ENCODE assay signal across 8 cellular contexts in genomic region chr2:61177727-61178549, GRCh38. TPM values are rescaled to one million over a fixed set of nuclear protein-coding genes. Genes with fewer than 3 reads are reported as not detected.
DNase-seq lines count a peak whose midpoint lies in the region; ATAC-seq, FAIRE-seq and TF ChIP-seq lines count a peak whose summit lies in the region.

No MANE protein-coding gene starts in this region.

- H3K79me2 ChIP-seq in H1 (ENCODE audit: control insufficient read depth in 1 of 2, insufficient read depth in 2 of 2, low read length in 2 of 2): peaks cover 3 to 7% of the 10 kb centered on the region in 2 experiments; a peak in 1 of 4 replicates

- FAIRE-seq in H1 (lab: Jason Lieb, UNC): no peak

- H4K5ac ChIP-seq in IMR-90 (ENCODE audit: low read depth, low read length) (peak overlapping the region; percentile 82), H1 (ENCODE audit: insufficient read length, low read depth, low read length) (no peak overlapping the region)

- H3K4ac ChIP-seq in IMR-90 (ENCODE audit: low read depth, low read length) (peak overlapping the region; percentile 93), H1 (replicated peaks; ENCODE audit: insufficient read length, low read depth, low read length) (no peak overlapping the region)

- H3K18ac ChIP-seq in IMR-90 (ENCODE audit: low read depth, low read length) (peak overlapping the region; percentile 74), H1 (ENCODE audit: extremely low read depth, low read length) (peak overlapping the region; percentile 4; the same call in 1 of the 2 replicates)

- CTCF ChIA-PET in IMR-90 (lab: Yijun Ruan, JAX) (no interaction called here), H1 (lab: Charles Lee; ENCODE audit: partially characterized antibody) (interaction anchor here (0.6 to 1.5 kb wide), 2 partner anchors 11 to 23 kb away, joined by 3 to 4 read pairs; no protein-coding TSS in a partner anchor)

- TSS peak; percentile 82 for BruUV-seq in IMR-90 (replicated peaks; lab: Mats Ljungman, UMichigan)

- H2BK5ac ChIP-seq in IMR-90 (ENCODE audit: low read depth, low read length, poor library complexity, severe bottlenecking) (peak overlapping the region; percentile 95), H1 (ENCODE audit: low read depth, low read length) (peak overlapping the region; percentile 0; the same call in 1 of the 2 replicates)

- peaks cover 28 to 52% of the 10 kb centered on the region in 2 experiments; a peak in 3 of 4 replicates for H3K79me1 ChIP-seq in IMR-90 (ENCODE audit: low read depth in 1 of 2, low read length in 2 of 2)
- peaks cover 7% of the 10 kb centered on the region; the same call in 1 of the 2 replicates for H3K79me1 ChIP-seq in H1 (ENCODE audit: low read depth, low read length)

- H3K9ac ChIP-seq in IMR-90 (ENCODE audit: low read depth, low read length) (peak overlapping the region; percentile 96), H1 (replicated peaks in 1 of 4; ENCODE audit: extremely low read depth in 1 of 4, low read depth in 3 of 4, low read length in 3 of 4) (peak overlapping the region; percentile 79 to 89 (median 86)), mucosa of stomach (ENCODE audit: low read length) (peak overlapping the region; percentile 97), stomach smooth muscle (ENCODE audit: low read length in 2 of 2) (peak overlapping the region; percentile 87 to 92)

- no peak overlapping the region for H2BK20ac ChIP-seq in IMR-90 (ENCODE audit: low read depth, low read length)
- no peak overlapping the region for H2BK20ac ChIP-seq in H1 (ENCODE audit: low read length)

- peaks cover 0 to 65% (median 47%) of the 10 kb centered on the region in 4 donors for H3K4me1 Mint-ChIP-seq in CD4-positive, CD25-positive, alpha-beta regulatory T cell

- peak overlapping the region; percentile 95 for H2AK9ac ChIP-seq in IMR-90 (replicated peaks; ENCODE audit: low read depth, low read length, poor library complexity)

- peak overlapping the region; percentile 75 for H3K23ac ChIP-seq in IMR-90 (ENCODE audit: low read depth, low read length)
- H3K23ac ChIP-seq in H1 (ENCODE audit: insufficient read length): no peak overlapping the region

- peaks cover 56% of the 10 kb centered on the region for H3K4me1 ChIP-seq in CD4-positive, CD25-positive, alpha-beta regulatory T cell (ENCODE audit: control insufficient read depth, insufficient read depth, low read length, poor library complexity, severe bottlenecking)
- H3K4me1 ChIP-seq in IMR-90 (ENCODE audit: control insufficient read depth, insufficient read depth, low read length): peaks cover 28% of the 10 kb centered on the region
- H3K4me1 ChIP-seq in H1 (replicated peaks in 1 of 4; ENCODE audit: control insufficient read depth in 3 of 4, insufficient read depth in 4 of 4, low read length in 3 of 4): peaks cover 5 to 11% (median 7%) of the 10 kb centered on the region in 4 experiments; a peak in 6 of 7 replicates
- H3K4me1 ChIP-seq in mucosa of stomach (ENCODE audit: control insufficient read depth, insufficient read depth, low read length): peaks cover 39% of the 10 kb centered on the region
- peaks cover 42% of the 10 kb centered on the region for H3K4me1 ChIP-seq in stomach smooth muscle (ENCODE audit: control insufficient read depth, insufficient read depth, low read length)

- TF ChIP-seq CTCF in IMR-90 (conservative IDR thresholded peaks at IDR 0.05; ENCODE audit: low read depth, low read length) (no peak), H1 (IDR thresholded peaks at IDR 0.05; ENCODE audit: control extremely low read depth in 1 of 3, insufficient read depth in 1 of 3, low read depth in 1 of 3, low read length in 3 of 3) (no peak)

- peak; percentile 20 to 66 (median 45) for DNase-seq in CD4-positive, CD25-positive, alpha-beta regulatory T cell
- DNase-seq in IMR-90 (peak; percentile 10), H1 (ENCODE audit: low read depth in 1 of 2, low spot score in 2 of 2) (peak in 1 of 2 experiments; percentile 64), NCI-H226 (no peak)
- DNase-seq in activated CD4-positive, alpha-beta T cell treated with anti-CD3 and anti-CD28 coated beads, Interleukin-2, amount 50 U/mL, for 24 hours (ENCODE audit: low read depth in 1 of 2, low spot score in 1 of 2): peak; percentile 18 to 27

- H3K9me3 Mint-ChIP-seq in CD4-positive, CD25-positive, alpha-beta regulatory T cell: no peaks in the 10 kb centered on the region

- H4K91ac ChIP-seq in IMR-90 (ENCODE audit: insufficient read depth, low read depth, low read length) (peak overlapping the region; percentile 88), H1 (replicated peaks; ENCODE audit: insufficient read length, low read length) (no peak overlapping the region)

- WGBS in IMR-90 (ENCODE audit: extremely low coverage in 2 of 2, insufficient read length in 1 of 2), 2 experiments: 37% methylated on average over 12 of the region's 45 CpGs; no CpG with 5 or more reads in 1 of the 2 experiments
- 44% methylated on average over 40 of the region's 45 CpGs; no CpG with 5 or more reads in 1 of the 2 experiments for WGBS in H1 (ENCODE audit: extremely low coverage in 1 of 2, insufficient coverage in 1 of 2, insufficient read length in 1 of 2, insufficient replicate concordance in 2 of 2, low coverage in 1 of 2, low lambda C conversion rate in 2 of 2, missing lambda C conversion rate in 1 of 2), 2 experiments

- no peak overlapping the region for H2BK12ac ChIP-seq in H1 (ENCODE audit: low read depth, low read length)

- H3K27ac ChIP-seq in CD4-positive, CD25-positive, alpha-beta regulatory T cell (ENCODE audit: insufficient read depth, low read length, poor library complexity, severe bottlenecking): peak overlapping the region; percentile 95
- H3K27ac ChIP-seq in IMR-90 (ENCODE audit: insufficient read depth, low read length) (peak overlapping the region; percentile 99), H1 (ENCODE audit: low read depth, low read length) (peak overlapping the region; percentile 89; the same call in 1 of the 2 replicates), stomach smooth muscle (ENCODE audit: low read length) (peak overlapping the region; percentile 94)

- H3K56ac ChIP-seq in IMR-90 (ENCODE audit: extremely low read depth, insufficient read depth, low read length) (peak overlapping the region; percentile 48), H1 (replicated peaks; ENCODE audit: insufficient read length, low read depth, low read length) (no peak overlapping the region)

- peaks cover 28% of the 10 kb centered on the region for H3K36me3 Mint-ChIP-seq in CD4-positive, CD25-positive, alpha-beta regulatory T cell

- H3K4me2 ChIP-seq in IMR-90 (ENCODE audit: low read depth, low read length): peak overlapping the region; percentile 96
- peak overlapping the region; percentile 63 to 80 for H3K4me2 ChIP-seq in H1 (ENCODE audit: insufficient read depth in 1 of 2, low read depth in 2 of 2, low read length in 2 of 2)

- H2AFZ ChIP-seq in IMR-90 (replicated peaks; ENCODE audit: low read length, poor library complexity) (peak overlapping the region; percentile 93), H1 (ENCODE audit: low read length) (0 out of 2 replicates have a peak overlapping the region, but pooled peaks have one; percentile 9)

- ATAC-seq in CD4-positive, CD25-positive, alpha-beta regulatory T cell (ENCODE audit: low read depth in 2 of 2): peak in 1 of 2 donors; percentile 17
- ATAC-seq in GM19455 (IDR thresholded peaks at IDR 0.05; ENCODE audit: unreplicated experiment) (peak; percentile 34), IMR-90 (ENCODE audit: low read depth) (peak; percentile 1)

- intact Hi-C loops in IMR-90 (cut with micrococcal nuclease): no loop called here

- TF ChIP-seq RAD21 in IMR-90 (IDR thresholded peaks at IDR 0.05; ENCODE audit: low read length) (no peak), H1 (IDR thresholded peaks at IDR 0.05 in 1 of 2, conservative IDR thresholded peaks at IDR 0.05 in 1 of 2; ENCODE audit: low read depth in 2 of 2, low read length in 2 of 2) (no peak)

- peaks cover 25% of the 10 kb centered on the region for H3K36me3 ChIP-seq in CD4-positive, CD25-positive, alpha-beta regulatory T cell (ENCODE audit: control insufficient read depth, insufficient read depth, low read length)
- H3K36me3 ChIP-seq in IMR-90 (ENCODE audit: control insufficient read depth, insufficient read depth, low read length) (peaks cover 27% of the 10 kb centered on the region), H1 (ENCODE audit: control insufficient read depth in 2 of 4, insufficient read depth in 4 of 4, low read length in 3 of 4) (peaks cover 2 to 30% (median 10%) of the 10 kb centered on the region in 4 experiments; a peak in 4 of 8 replicates), mucosa of stomach (ENCODE audit: control insufficient read depth, insufficient read depth, low read length) (no peaks in the 10 kb centered on the region), stomach smooth muscle (ENCODE audit: control insufficient read depth in 2 of 2, insufficient read depth in 2 of 2, low read length in 2 of 2) (peaks cover 13% of the 10 kb centered on the region in 2 donors)

- H2BK15ac ChIP-seq in IMR-90 (ENCODE audit: low read depth, low read length) (no peak overlapping the region), H1 (ENCODE audit: low read length) (no peak overlapping the region)

- peaks cover 8% of the 10 kb centered on the region; the same call in 1 of the 2 replicates for H4K20me1 ChIP-seq in IMR-90 (ENCODE audit: insufficient read depth, low read length)
- peaks cover 2% of the 10 kb centered on the region in 2 experiments for H4K20me1 ChIP-seq in H1 (replicated peaks in 1 of 2; ENCODE audit: control insufficient read depth in 1 of 2, insufficient read depth in 2 of 2, low read length in 2 of 2)

- POLR2A ChIA-PET in IMR-90 (lab: Charles Lee; ENCODE audit: unreplicated experiment) (interaction anchor here (0.6 kb wide), 1 partner anchor 15 kb away, joined by 7 read pairs; no protein-coding TSS in a partner anchor), H1 (lab: Charles Lee; ENCODE audit: partially characterized antibody) (interaction anchor here (0.6 to 2.7 kb wide), 18 partner anchors 9 to 586 kb away, joined by 3 to 13 read pairs (median 4); partner anchors contain the start of genes PEX13 and PUS10)

- dilution Hi-C loops in IMR-90 (cut with HindIII; ENCODE audit: low sequenced_read_pairs, unreplicated experiment): no loop called here

- no peaks in the 10 kb centered on the region for H3K27me3 ChIP-seq in CD4-positive, CD25-positive, alpha-beta regulatory T cell (ENCODE audit: control insufficient read depth, insufficient read depth, low read length)
- H3K27me3 ChIP-seq in IMR-90 (ENCODE audit: control insufficient read depth, insufficient read depth, low read length): no peaks in the 10 kb centered on the region
- peaks cover 0 to 5% (median 2%) of the 10 kb centered on the region in 4 experiments; a peak in 6 of 7 replicates for H3K27me3 ChIP-seq in H1 (replicated peaks in 1 of 4; ENCODE audit: control insufficient read depth in 3 of 4, extremely low read depth in 1 of 4, insufficient read depth in 3 of 4, low read length in 3 of 4)
- no peaks in the 10 kb centered on the region for H3K27me3 ChIP-seq in mucosa of stomach (ENCODE audit: control insufficient read depth, insufficient read depth, low read length)
- H3K27me3 ChIP-seq in stomach smooth muscle (ENCODE audit: control insufficient read depth in 1 of 2, insufficient read depth in 2 of 2, low read length in 2 of 2): no peaks in the 10 kb centered on the region

- peak overlapping the region; percentile 76 to 98 for H4K8ac ChIP-seq in IMR-90 (ENCODE audit: low read depth in 2 of 2, low read length in 2 of 2)
- H4K8ac ChIP-seq in H1 (ENCODE audit: extremely low read depth, insufficient read depth, low read length): peak overlapping the region; percentile 84

- peaks cover 33% of the 10 kb centered on the region for H3K9me1 ChIP-seq in IMR-90 (ENCODE audit: insufficient read depth, low read length)

- peak overlapping the region; percentile 3; the same call in 1 of the 2 replicates for H2BK120ac ChIP-seq in IMR-90 (ENCODE audit: low read depth, low read length)
- no peak overlapping the region for H2BK120ac ChIP-seq in H1 (replicated peaks; ENCODE audit: low read depth, low read length)

- no peaks in the 10 kb centered on the region for H3K9me3 ChIP-seq in CD4-positive, CD25-positive, alpha-beta regulatory T cell (ENCODE audit: control insufficient read depth in 2 of 2, low read length in 2 of 2)
- H3K9me3 ChIP-seq in IMR-90 (ENCODE audit: control insufficient read depth, insufficient read depth, low read length): no peaks in the 10 kb centered on the region
- no peaks in the 10 kb centered on the region for H3K9me3 ChIP-seq in H1 (ENCODE audit: insufficient read depth in 2 of 2, low read depth in 1 of 2, low read length in 1 of 2)
- no peaks in the 10 kb centered on the region for H3K9me3 ChIP-seq in mucosa of stomach (ENCODE audit: control insufficient read depth, low read length)
- H3K9me3 ChIP-seq in stomach smooth muscle (ENCODE audit: control insufficient read depth in 2 of 2, low read length in 2 of 2): no peaks in the 10 kb centered on the region

- H2AK5ac ChIP-seq in IMR-90 (ENCODE audit: low read depth, low read length) (peak overlapping the region; percentile 54), H1 (ENCODE audit: low read depth, low read length) (no peak overlapping the region)

- H3K4me3 Mint-ChIP-seq in CD4-positive, CD25-positive, alpha-beta regulatory T cell: peak overlapping the region; percentile 89 to 94 (median 92)

- H3K27ac Mint-ChIP-seq in CD4-positive, CD25-positive, alpha-beta regulatory T cell: peak overlapping the region; percentile 94 to 98 (median 98)

- TF ChIP-seq EP300 in H1 (IDR thresholded peaks at IDR 0.05; ENCODE audit: borderline replicate concordance in 1 of 2, low read depth in 2 of 2, low read length in 2 of 2): no peak

- H3K14ac ChIP-seq in IMR-90 (replicated peaks; ENCODE audit: low read depth, low read length) (peak overlapping the region; percentile 94), H1 (ENCODE audit: insufficient read length) (no peak overlapping the region)

- in situ Hi-C loops in IMR-90 (cut with MboI; ENCODE audit: low sequenced_read_pairs): no loop called here

- peaks cover 5% of the 10 kb centered on the region for H3K27me3 Mint-ChIP-seq in CD4-positive, CD25-positive, alpha-beta regulatory T cell

- TF ChIP-seq POLR2A in IMR-90 (IDR thresholded peaks at IDR 0.05; ENCODE audit: low read depth, low read length) (no peak), H1 (IDR thresholded peaks at IDR 0.05; ENCODE audit: control extremely low read depth in 1 of 2, low read depth in 2 of 2, low read length in 2 of 2) (peak in 1 of 2 experiments; percentile 1; a peak in 1 of 3 replicates)

- peak overlapping the region; percentile 69 for H3K4me3 ChIP-seq in CD4-positive, CD25-positive, alpha-beta regulatory T cell (ENCODE audit: low read depth, low read length)
- H3K4me3 ChIP-seq in IMR-90 (ENCODE audit: insufficient read depth, low read depth, low read length) (peak overlapping the region; percentile 91), H1 (ENCODE audit: extremely low read depth in 1 of 4, insufficient read depth in 2 of 4, low read depth in 3 of 4, low read length in 4 of 4) (peak overlapping the region; percentile 51 to 95 (median 76)), mucosa of stomach (ENCODE audit: low read length) (peak overlapping the region; percentile 75), stomach smooth muscle (ENCODE audit: low read length in 2 of 2) (peak overlapping the region; percentile 68 to 92)

- peaks cover 10% of the 10 kb centered on the region for H3K23me2 ChIP-seq in H1 (ENCODE audit: low read depth, low read length)

RNA-seq across cellular contexts. Expression of gene C2orf74, which starts 15.9 kb away (rescaled TPM):
- total RNA-seq in CD4-positive, CD25-positive, alpha-beta regulatory T cell: 7.6 TPM
- polyA plus RNA-seq in CD4-positive, CD25-positive, alpha-beta regulatory T cell: 10 to 100 TPM; 35.1 to 49.8 (median 44.8) TPM
- total RNA-seq in IMR-90 (2012; rRNA removed): 8.4 and 10.3 TPM in 2 replicates
- 15.8 and 21.9 TPM in 2 replicates for polyA plus RNA-seq in IMR-90 (2012; rRNA removed)
- 6.4 and 7.5 TPM in 2 replicates for polyA plus RNA-seq in IMR-90 (2012; cell fraction: cytosol; rRNA removed)
- 1.9 and 4.9 TPM in 2 replicates for polyA plus RNA-seq in IMR-90 (2012; cell fraction: nucleus; rRNA removed; ENCODE audit: low replicate concordance)
- 9.0 and 9.3 TPM in 2 replicates for total RNA-seq in H1 (2021; fragmentation: NEBNext Ultra II Directional; extraction: Animal tissue kit (Norgen Biotek cat#: 25700))
- 1.7 and 2.6 TPM in 2 replicates for polyA plus RNA-seq in H1 (2011; rRNA removed)
- 9.0 TPM for polyA plus RNA-seq in H1 (2011; cell fraction: cytosol; rRNA removed)
- polyA plus RNA-seq in H1 (2011; cell fraction: nucleus; rRNA removed): 1.1 TPM
- 7.9 to 14.7 TPM (median 8.5 TPM) in 4 replicates for polyA plus RNA-seq in H1 (2012, experiment 1 of 2)
- 0.52 TPM for polyA plus RNA-seq in H1 (2012, experiment 2 of 2)
- 11.9 TPM for polyA plus RNA-seq in H1 (2013, experiment 1 of 2)
- polyA plus RNA-seq in H1 (2013, experiment 2 of 2): 13.1 TPM
- 0.68 and 0.82 TPM in 2 replicates for polyA minus RNA-seq in H1 (2011; rRNA and poly(A)+ RNA removed)
- polyA minus RNA-seq in H1 (2011; cell fraction: cytosol; rRNA and poly(A)+ RNA removed): 4.3 TPM
- polyA minus RNA-seq in H1 (2011; cell fraction: nucleus; rRNA and poly(A)+ RNA removed): 2.9 TPM
